ENCODE assay signal across 18 cellular contexts in genomic region chr14:49593016-49593415, GRCh38. TPM values are rescaled to one million over a fixed set of nuclear protein-coding genes. Genes with fewer than 3 reads are reported as not detected.
DNase-seq lines count a peak whose midpoint lies in the region; ATAC-seq, FAIRE-seq and TF ChIP-seq lines count a peak whose summit lies in the region.
"Had no signal": no experiment of that assay in that cellular context is flagged by ENCODE, and none has a peak within 500 bp of the region (broad histone marks: within the 10 kb centered on the region; RNA-seq: fewer than 3 reads in every experiment).

No MANE protein-coding gene starts in this region.

- peak overlapping the region in 1 of 3 experiments; percentile 52 for H3K4me3 Mint-ChIP-seq in nephron
- H3K4me3 Mint-ChIP-seq: activated naive CD8-positive, alpha-beta T cell treated with anti-CD3 and anti-CD28 coated beads, Interleukin-2, amount 10 ng/mL, durations not matched to agents 7 days and 5 days; type B pancreatic cell had no signal

- H3K27ac ChIP-seq in Karpas-422 (ENCODE audit: low read length) (peak overlapping the region; percentile 87), GM12878 (ENCODE audit: control insufficient read depth, insufficient read depth) (no peak overlapping the region; the same call in 1 of the 2 replicates)
- H3K27ac ChIP-seq: ovary had no signal

- H3K27ac Mint-ChIP-seq in nephron: peak overlapping the region in 2 of 3 experiments; percentile 52 to 54
- H3K27ac Mint-ChIP-seq: activated naive CD8-positive, alpha-beta T cell treated with anti-CD3 and anti-CD28 coated beads, Interleukin-2, amount 10 ng/mL, durations not matched to agents 7 days and 5 days; type B pancreatic cell had no signal

- peak overlapping the region; percentile 31; the same call in 1 of the 2 replicates for H3K9ac ChIP-seq in Karpas-422 (ENCODE audit: low read length)
- no peak overlapping the region for H3K9ac ChIP-seq in GM12878 (ENCODE audit: control insufficient read depth, insufficient read depth, low read length)

- H3K36me3 Mint-ChIP-seq in nephron (ENCODE audit: low read depth): no peaks in the 10 kb centered on the region
- H3K36me3 Mint-ChIP-seq: type B pancreatic cell had no signal

- no peak for TF ChIP-seq EP300 in GM12878 (IDR thresholded peaks at IDR 0.05; ENCODE audit: borderline replicate concordance in 1 of 2, control insufficient read depth in 1 of 2, low read depth in 2 of 2, low read length in 2 of 2)

- no peak for FAIRE-seq in GM12878 (lab: Jason Lieb, UNC)

- intact Hi-C loops in GM12878 (cut with micrococcal nuclease; ENCODE audit: unreplicated experiment) (no loop called here), head of caudate nucleus (cut with DNase I) (no loop called here)

- no peak for TF ChIP-seq POLR2A in GM12878 (IDR thresholded peaks at IDR 0.05; ENCODE audit: low read depth, low read length)

- no TSS peak for BruUV-seq in GM12878 (replicated peaks; lab: Mats Ljungman, UMichigan)

- 4% methylated on average over 3 of the region's 3 CpGs for WGBS in GM12878 (ENCODE audit: insufficient coverage, insufficient replicate concordance, low lambda C conversion rate, missing lambda C conversion rate)

- no peaks in the 10 kb centered on the region for H3K36me3 ChIP-seq in Karpas-422 (ENCODE audit: insufficient read depth, low read length)
- no peaks in the 10 kb centered on the region for H3K36me3 ChIP-seq in GM12878 (ENCODE audit: control insufficient read depth in 2 of 2, insufficient read depth in 2 of 2, low read length in 1 of 2)
- H3K36me3 ChIP-seq: ovary had no signal

- no peak for TF ChIP-seq CTCF in GM12865 (IDR thresholded peaks at IDR 0.05; ENCODE audit: insufficient read depth, low read depth, low read length, missing control alignments)
- no peak for TF ChIP-seq CTCF in GM12878 (IDR thresholded peaks at IDR 0.05 in 2 of 3, conservative IDR thresholded peaks at IDR 0.05 in 1 of 3; ENCODE audit: control insufficient read depth in 2 of 3, extremely low read depth in 1 of 3, insufficient read depth in 1 of 3, low read depth in 3 of 3, low read length in 3 of 3)
- TF ChIP-seq CTCF in nephron (IDR thresholded peaks at IDR 0.05; ENCODE audit: unreplicated experiment in 3 of 3): no peak

- H3K4me1 ChIP-seq in Karpas-422 (ENCODE audit: low read length) (peaks cover 49% of the 10 kb centered on the region), GM12878 (ENCODE audit: control insufficient read depth, insufficient read depth, low read length) (peaks cover 17% of the 10 kb centered on the region)

- no peak overlapping the region; the same call in 1 of the 2 replicates for H2AFZ ChIP-seq in Karpas-422 (ENCODE audit: low read length)
- 0 out of 2 replicates have a peak overlapping the region, but pooled peaks have one; percentile 9 for H2AFZ ChIP-seq in GM12878 (ENCODE audit: control insufficient read depth, low read depth, low read length)

- SMC1A ChIA-PET in GM12878 (lab: Charles Lee; ENCODE audit: uncharacterized antibody, unreplicated experiment): no interaction called here

- no peaks in the 10 kb centered on the region for H3K9me3 Mint-ChIP-seq in nephron
- H3K9me3 Mint-ChIP-seq: activated naive CD8-positive, alpha-beta T cell treated with anti-CD3 and anti-CD28 coated beads, Interleukin-2, amount 10 ng/mL, durations not matched to agents 7 days and 5 days; type B pancreatic cell had no signal

- H3K79me2 ChIP-seq in Karpas-422 (ENCODE audit: low read length): peaks cover 5% of the 10 kb centered on the region
- peaks cover 10% of the 10 kb centered on the region for H3K79me2 ChIP-seq in GM12878 (ENCODE audit: control insufficient read depth, insufficient read depth, low read length)

- no peaks in the 10 kb centered on the region for H3K9me2 ChIP-seq in Karpas-422 (replicated peaks; ENCODE audit: insufficient read depth, low read length)

- peak overlapping the region; percentile 60 for H3K4me2 ChIP-seq in Karpas-422 (ENCODE audit: low read depth, low read length, poor library complexity, severe bottlenecking)
- peak overlapping the region; percentile 21 for H3K4me2 ChIP-seq in GM12878 (ENCODE audit: control insufficient read depth, insufficient read depth)

- CTCF ChIA-PET in GM12878 (lab: Yijun Ruan, JAX): interaction anchor here (0.9 to 2.6 kb wide), 2 partner anchors 39 to 131 kb away, joined by 4 to 9 read pairs; no protein-coding TSS in a partner anchor

- H4K20me1 ChIP-seq in Karpas-422 (ENCODE audit: insufficient read depth, low read depth, low read length): no peaks in the 10 kb centered on the region
- no peaks in the 10 kb centered on the region for H4K20me1 ChIP-seq in GM12878 (ENCODE audit: control insufficient read depth, insufficient read depth)

- TF ChIP-seq RAD21 in GM12878 (IDR thresholded peaks at IDR 0.05; ENCODE audit: insufficient read depth, low read depth, low read length): no peak

- H3K27me3 Mint-ChIP-seq in nephron (ENCODE audit: low read depth): no peaks in the 10 kb centered on the region
- H3K27me3 Mint-ChIP-seq: type B pancreatic cell had no signal

- no peaks in the 10 kb centered on the region for H3K27me3 ChIP-seq in Karpas-422 (ENCODE audit: low read length)
- H3K27me3 ChIP-seq in GM12878 (replicated peaks in 1 of 2; ENCODE audit: control insufficient read depth in 2 of 2, insufficient read depth in 2 of 2, low read length in 1 of 2): no peaks in the 10 kb centered on the region
- H3K27me3 ChIP-seq: ovary had no signal

- H3K4me3 ChIP-seq in GM12865 (ENCODE audit: low read depth, low read length): peak overlapping the region; percentile 38
- peak overlapping the region; percentile 42; the same call in 1 of the 2 replicates for H3K4me3 ChIP-seq in Karpas-422 (ENCODE audit: low read length)
- 0 out of 2 replicates have a peak overlapping the region, but pooled peaks have one; percentile 11 for H3K4me3 ChIP-seq in GM12878
- H3K4me3 ChIP-seq: mucosa of descending colon, ovary had no signal

- POLR2A ChIA-PET in GM12878 (lab: Charles Lee): interaction anchor here (6.7 kb wide), 1 partner anchor 7 kb away, joined by 62 read pairs; the partner anchor contains the start of gene RPS29

- H3K9me3 ChIP-seq in Karpas-422 (ENCODE audit: low read length) (no peaks in the 10 kb centered on the region), GM12878 (replicated peaks; ENCODE audit: control insufficient read depth, insufficient read depth, low read length) (no peaks in the 10 kb centered on the region)
- H3K9me3 ChIP-seq: mucosa of descending colon, ovary had no signal

- in situ Hi-C loops in GM12878 (cut with MboI): no loop called here

- no peak for ATAC-seq in GM12878
- ATAC-seq: mucosa of descending colon had no signal

- H3K4me1 Mint-ChIP-seq in nephron: peaks cover 19% of the 10 kb centered on the region

- DNase-seq in GM12865 (ENCODE audit: low read depth) (peak; percentile 54), Karpas-422 (peak; percentile 76), GM12878 (ENCODE audit: low read depth, low spot score) (no peak), head of caudate nucleus (no peak), NCI-H524 (lab: John Stamatoyannopoulos, UW) (no peak), NCI-H1048 (lab: John Stamatoyannopoulos, UW) (no peak), NCI-H2196 treated with DMSO at 0.1 percent for 48 hours (lab: John Stamatoyannopoulos, UW; ENCODE audit: unreplicated experiment) (no peak)
- DNase-seq: activated CD4-positive, alpha-beta T cell treated with anti-CD3 and anti-CD28 coated beads for 4 hours; activated naive CD8-positive, alpha-beta T cell treated with anti-CD3 and anti-CD28 coated beads, Interleukin-2, amount 10 ng/mL, durations not matched to agents 7 days and 5 days; DMS 273 treated with DMSO at 0.1 percent for 48 hours; H7; mucosa of descending colon; NCI-H187; NCI-H510A treated with DMSO at 0.1 percent for 48 hours; ovary; stimulated activated naive CD4-positive, alpha-beta T cell had no signal

- RAD21 ChIA-PET in GM12878 (lab: Charles Lee; ENCODE audit: unreplicated experiment): interaction anchor here (1.8 kb wide), 1 partner anchor 35 kb away, joined by 4 read pairs; no protein-coding TSS in a partner anchor

RNA-seq across cellular contexts. Expression of gene LRR1, which starts 5.7 kb away (rescaled TPM):
- total RNA-seq in Karpas-422 (2014; rRNA removed; shearing (Covaris generic); ENCODE audit: low replicate concordance): 62.1 and 75.1 TPM in 2 replicates
- total RNA-seq in GM12878 (2013; cell fraction: nucleolus; rRNA removed): 28.5 and 31.4 TPM in 2 replicates
- total RNA-seq in GM12878 (2014; rRNA removed) (54.0 and 66.4 TPM in 2 replicates), GM12878 (2014; rRNA removed; fragmentation: Illumina TruSeq; extraction: Trizol) (47.9 and 52.3 TPM in 2 replicates), GM12878 (2021) (46.7 and 48.9 TPM in 2 replicates)
- polyA plus RNA-seq in GM12878 (2011; ENCODE audit: low read depth): 14.3 TPM
- polyA plus RNA-seq in GM12878 (2011; rRNA removed) (36.9 and 50.7 TPM in 2 replicates), GM12878 (2014; fragmentation: Illumina TruSeq; extraction: Trizol) (41.2 and 50.3 TPM in 2 replicates), GM12878 (2014; fragmentation: Nextera tagmentation; extraction: Ambion mirVana) (100 to 1,000 TPM in 1 of 2 experiments, 10 to 100 TPM in 1; 63.9 to 110 TPM), GM12878 (2014; rRNA removed) (42.8 and 45.3 TPM in 2 replicates), GM12878 (2016; fragmentation: Nextera tagmentation; extraction: Ambion mirVana) (10 to 100 TPM; 86.0 to 86.7 TPM)
- polyA plus RNA-seq in GM12878 (2011; cell fraction: cytosol; rRNA removed): 20.0 and 24.4 TPM in 2 replicates
- 16.7 and 18.2 TPM in 2 replicates for polyA plus RNA-seq in GM12878 (2011; cell fraction: nucleus; rRNA removed)
- polyA plus RNA-seq in GM12878 (2012): 18.9 and 20.8 TPM in 2 replicates
- 17.0 and 17.7 TPM in 2 replicates for polyA minus RNA-seq in GM12878 (2011; rRNA and poly(A)+ RNA removed)
- 7.9 and 9.5 TPM in 2 replicates for polyA minus RNA-seq in GM12878 (2011; cell fraction: cytosol; rRNA and poly(A)+ RNA removed)
- polyA minus RNA-seq in GM12878 (2011; cell fraction: nucleus; rRNA and poly(A)+ RNA removed): 11.5 and 17.0 TPM in 2 replicates

RNA-seq across cellular contexts. Expression of gene RPS29, which starts 6.8 kb away (rescaled TPM):
- total RNA-seq in Karpas-422 (2014; rRNA removed; shearing (Covaris generic); ENCODE audit: low replicate concordance): 4,193 and 11,491 TPM in 2 replicates
- total RNA-seq in GM12878 (2013; cell fraction: nucleolus; rRNA removed): 345 and 424 TPM in 2 replicates
- total RNA-seq in GM12878 (2014; rRNA removed) (4,733 and 4,923 TPM in 2 replicates), GM12878 (2014; rRNA removed; fragmentation: Illumina TruSeq; extraction: Trizol) (3,284 and 3,322 TPM in 2 replicates), GM12878 (2021) (2,727 and 2,890 TPM in 2 replicates)
- 3,291 TPM for polyA plus RNA-seq in GM12878 (2011; ENCODE audit: low read depth)
- polyA plus RNA-seq in GM12878 (2011; rRNA removed) (3,967 and 5,760 TPM in 2 replicates), GM12878 (2014; fragmentation: Illumina TruSeq; extraction: Trizol) (3,829 and 3,986 TPM in 2 replicates), GM12878 (2014; fragmentation: Nextera tagmentation; extraction: Ambion mirVana) (1,000 to 10,000 TPM; 7,374 to 7,763 TPM), GM12878 (2014; rRNA removed) (10,815 and 11,432 TPM in 2 replicates), GM12878 (2016; fragmentation: Nextera tagmentation; extraction: Ambion mirVana) (1,000 to 10,000 TPM; 2,685 to 2,702 TPM)
- polyA plus RNA-seq in GM12878 (2011; cell fraction: cytosol; rRNA removed): 7,866 and 27,616 TPM in 2 replicates
- 1,846 and 2,118 TPM in 2 replicates for polyA plus RNA-seq in GM12878 (2011; cell fraction: nucleus; rRNA removed)
- polyA plus RNA-seq in GM12878 (2012): 13,737 and 20,851 TPM in 2 replicates
- polyA minus RNA-seq in GM12878 (2011; rRNA and poly(A)+ RNA removed): 879 and 1,132 TPM in 2 replicates
- 471 and 480 TPM in 2 replicates for polyA minus RNA-seq in GM12878 (2011; cell fraction: cytosol; rRNA and poly(A)+ RNA removed)
- 234 and 334 TPM in 2 replicates for polyA minus RNA-seq in GM12878 (2011; cell fraction: nucleus; rRNA and poly(A)+ RNA removed)

RNA-seq across cellular contexts. Expression of gene RPL36AL, which starts 27.4 kb away (rescaled TPM):
- total RNA-seq in Karpas-422 (2014; rRNA removed; shearing (Covaris generic); ENCODE audit: low replicate concordance): 396 and 770 TPM in 2 replicates
- 33.9 and 35.8 TPM in 2 replicates for total RNA-seq in GM12878 (2013; cell fraction: nucleolus; rRNA removed)
- total RNA-seq in GM12878 (2014; rRNA removed) (260 and 320 TPM in 2 replicates), GM12878 (2014; rRNA removed; fragmentation: Illumina TruSeq; extraction: Trizol) (549 and 554 TPM in 2 replicates), GM12878 (2021) (222 and 226 TPM in 2 replicates)
- 592 TPM for polyA plus RNA-seq in GM12878 (2011; ENCODE audit: low read depth)
- polyA plus RNA-seq in GM12878 (2011; rRNA removed) (230 and 328 TPM in 2 replicates), GM12878 (2014; fragmentation: Illumina TruSeq; extraction: Trizol) (618 and 667 TPM in 2 replicates), GM12878 (2014; fragmentation: Nextera tagmentation; extraction: Ambion mirVana) (1,000 to 10,000 TPM; 1,365 to 1,379 TPM), GM12878 (2014; rRNA removed) (397 and 441 TPM in 2 replicates), GM12878 (2016; fragmentation: Nextera tagmentation; extraction: Ambion mirVana) (100 to 1,000 TPM; 541 to 571 TPM)
- 147 and 155 TPM in 2 replicates for polyA plus RNA-seq in GM12878 (2011; cell fraction: cytosol; rRNA removed)
- 101 and 103 TPM in 2 replicates for polyA plus RNA-seq in GM12878 (2011; cell fraction: nucleus; rRNA removed)
- polyA plus RNA-seq in GM12878 (2012): 493 and 622 TPM in 2 replicates
- polyA minus RNA-seq in GM12878 (2011; rRNA and poly(A)+ RNA removed): 86.5 and 135 TPM in 2 replicates
- 33.3 and 38.7 TPM in 2 replicates for polyA minus RNA-seq in GM12878 (2011; cell fraction: cytosol; rRNA and poly(A)+ RNA removed)
- 10.8 and 14.1 TPM in 2 replicates for polyA minus RNA-seq in GM12878 (2011; cell fraction: nucleus; rRNA and poly(A)+ RNA removed)

RNA-seq across cellular contexts. Expression of gene MGAT2, which starts 27.6 kb away (rescaled TPM):
- 74.0 and 82.5 TPM in 2 replicates for total RNA-seq in Karpas-422 (2014; rRNA removed; shearing (Covaris generic); ENCODE audit: low replicate concordance)
- 32.0 and 34.6 TPM in 2 replicates for total RNA-seq in GM12878 (2013; cell fraction: nucleolus; rRNA removed)
- 51.8 and 57.9 TPM in 2 replicates for total RNA-seq in GM12878 (2014; rRNA removed)
- total RNA-seq in GM12878 (2014; rRNA removed; fragmentation: Illumina TruSeq; extraction: Trizol): 38.5 and 38.6 TPM in 2 replicates
- 47.9 and 49.5 TPM in 2 replicates for total RNA-seq in GM12878 (2021)
- polyA plus RNA-seq in GM12878 (2011; ENCODE audit: low read depth): 3.2 TPM
- polyA plus RNA-seq in GM12878 (2011; rRNA removed): 26.6 and 35.3 TPM in 2 replicates
- polyA plus RNA-seq in GM12878 (2011; cell fraction: cytosol; rRNA removed): 23.4 and 24.2 TPM in 2 replicates
- 15.5 and 17.3 TPM in 2 replicates for polyA plus RNA-seq in GM12878 (2011; cell fraction: nucleus; rRNA removed)
- polyA plus RNA-seq in GM12878 (2012): 16.5 and 26.1 TPM in 2 replicates
- polyA plus RNA-seq in GM12878 (2014; fragmentation: Illumina TruSeq; extraction: Trizol): 38.0 and 45.9 TPM in 2 replicates
- polyA plus RNA-seq in GM12878 (2014; fragmentation: Nextera tagmentation; extraction: Ambion mirVana): under 1 TPM in 1 of 2 experiments, not detected in 1; 0.03 TPM
- 32.9 and 34.7 TPM in 2 replicates for polyA plus RNA-seq in GM12878 (2014; rRNA removed)
- polyA plus RNA-seq in GM12878 (2016; fragmentation: Nextera tagmentation; extraction: Ambion mirVana): 10 to 100 TPM; 38.0 to 39.3 TPM
- 25.2 and 31.7 TPM in 2 replicates for polyA minus RNA-seq in GM12878 (2011; rRNA and poly(A)+ RNA removed)
- 13.8 and 15.4 TPM in 2 replicates for polyA minus RNA-seq in GM12878 (2011; cell fraction: cytosol; rRNA and poly(A)+ RNA removed)
- polyA minus RNA-seq in GM12878 (2011; cell fraction: nucleus; rRNA and poly(A)+ RNA removed): 18.0 and 25.3 TPM in 2 replicates

RNA-seq across cellular contexts. Expression of gene DNAAF2, which starts 42.0 kb away (rescaled TPM):
- 23.1 and 29.7 TPM in 2 replicates for total RNA-seq in Karpas-422 (2014; rRNA removed; shearing (Covaris generic); ENCODE audit: low replicate concordance)
- 7.8 and 8.1 TPM in 2 replicates for total RNA-seq in GM12878 (2013; cell fraction: nucleolus; rRNA removed)
- total RNA-seq in GM12878 (2014; rRNA removed) (12.6 and 14.0 TPM in 2 replicates), GM12878 (2014; rRNA removed; fragmentation: Illumina TruSeq; extraction: Trizol) (8.7 and 9.9 TPM in 2 replicates), GM12878 (2021) (10.5 and 12.0 TPM in 2 replicates)
- 2.0 TPM for polyA plus RNA-seq in GM12878 (2011; ENCODE audit: low read depth)
- polyA plus RNA-seq in GM12878 (2011; rRNA removed) (9.0 and 13.3 TPM in 2 replicates), GM12878 (2014; fragmentation: Illumina TruSeq; extraction: Trizol) (10.3 and 12.4 TPM in 2 replicates), GM12878 (2014; fragmentation: Nextera tagmentation; extraction: Ambion mirVana) (1 to 10 TPM; 5.7 to 6.1 TPM), GM12878 (2014; rRNA removed) (10.7 and 11.4 TPM in 2 replicates), GM12878 (2016; fragmentation: Nextera tagmentation; extraction: Ambion mirVana) (10 to 100 TPM; 21.2 to 24.7 TPM)
- polyA plus RNA-seq in GM12878 (2011; cell fraction: cytosol; rRNA removed): 4.3 and 6.2 TPM in 2 replicates
- 2.9 and 4.4 TPM in 2 replicates for polyA plus RNA-seq in GM12878 (2011; cell fraction: nucleus; rRNA removed)
- polyA plus RNA-seq in GM12878 (2012): 5.2 and 6.3 TPM in 2 replicates
- 2.6 and 3.2 TPM in 2 replicates for polyA minus RNA-seq in GM12878 (2011; rRNA and poly(A)+ RNA removed)
- 2.6 and 3.2 TPM in 2 replicates for polyA minus RNA-seq in GM12878 (2011; cell fraction: cytosol; rRNA and poly(A)+ RNA removed)
- 2.2 and 3.6 TPM in 2 replicates for polyA minus RNA-seq in GM12878 (2011; cell fraction: nucleus; rRNA and poly(A)+ RNA removed)

Comparison
In these comparisons a context has a peak if more than half of its experiments do, and no peak if none do; other contexts are left out.
1. DNase-seq: peak in GM12865 (single experiment) and Karpas-422 (single experiment); none in GM12878 (single experiment), head of caudate nucleus (0 of 42), NCI-H524 (0 of 2), NCI-H1048 (single experiment) and NCI-H2196 treated with DMSO at 0.1 percent for 48 hours (single experiment).
2. Peak in every context shown above with its lines, with median percentiles within 50 percentile points of each other: H3K4me3 ChIP-seq.